Comparison of ENCODE assay signal across 8 cellular contexts in the genomic region with DNA sequence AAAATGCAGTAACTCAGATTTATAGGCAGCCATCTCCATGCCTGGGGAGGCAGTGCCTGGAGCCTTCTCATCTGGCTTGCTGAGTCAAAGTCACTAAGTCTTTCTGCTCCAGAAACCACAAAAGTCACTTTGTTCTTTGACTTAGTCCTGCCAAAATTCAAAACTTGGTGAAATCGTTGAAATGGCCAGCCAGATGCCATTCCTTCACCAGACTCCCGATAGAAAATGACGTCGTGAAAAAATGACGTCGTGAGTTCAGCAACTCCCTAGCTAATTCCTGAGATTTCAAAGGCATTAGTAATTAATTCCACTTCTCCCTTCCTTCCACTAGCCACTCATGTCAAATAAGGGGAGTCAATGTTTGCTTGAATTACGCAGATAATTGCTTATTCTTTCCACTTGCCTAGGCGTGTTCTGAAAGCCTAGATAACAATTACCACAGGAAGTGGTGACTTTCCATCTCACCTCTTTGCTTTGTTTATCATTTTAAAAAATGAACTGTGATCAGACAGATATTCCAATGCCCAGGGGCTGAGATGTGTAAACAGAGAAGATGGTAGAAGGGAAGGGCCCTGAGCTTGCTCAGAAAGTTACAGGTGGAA. TPM values are rescaled to one million over a fixed set of nuclear protein-coding genes. Genes with fewer than 3 reads are reported as not detected.
DNase-seq lines count a peak whose midpoint lies in the region; ATAC-seq and TF ChIP-seq lines count a peak whose summit lies in the region.

No MANE protein-coding gene starts in this region.

- peaks cover 48% of the 10 kb centered on the region for H3K4me1 Mint-ChIP-seq in activated CD4-positive, alpha-beta memory T cell treated with anti-CD3 and anti-CD28 coated beads for 36 hours (ENCODE audit: low read depth)

- DNase-seq in AG09309 (ENCODE audit: low read depth) (peak; percentile 48), glomerular visceral epithelial cell (ENCODE audit: extremely low spot score) (peak; percentile 57), left colon (no peak), NCI-H1048 (lab: John Stamatoyannopoulos, UW) (no peak)
- DNase-seq in activated CD4-positive, alpha-beta memory T cell treated with anti-CD3 and anti-CD28 coated beads for 36 hours = peak; percentile 42

- peak overlapping the region; percentile 0 for H3K4me3 Mint-ChIP-seq in activated CD4-positive, alpha-beta memory T cell treated with anti-CD3 and anti-CD28 coated beads for 36 hours

- H3K4me3 ChIP-seq in AG09309 (ENCODE audit: control insufficient read depth, low read depth, low read length) = no peak overlapping the region

- H3K9me3 ChIP-seq in KOPT-K1 (ENCODE audit: insufficient read depth, low read length, poor library complexity, severe bottlenecking) = no peaks in the 10 kb centered on the region

- no peaks in the 10 kb centered on the region for H3K27me3 Mint-ChIP-seq in activated CD4-positive, alpha-beta memory T cell treated with anti-CD3 and anti-CD28 coated beads for 36 hours

- H3K36me3 Mint-ChIP-seq in activated CD4-positive, alpha-beta memory T cell treated with anti-CD3 and anti-CD28 coated beads for 36 hours = no peaks in the 10 kb centered on the region

- H3K27ac Mint-ChIP-seq in activated CD4-positive, alpha-beta memory T cell treated with anti-CD3 and anti-CD28 coated beads for 36 hours = peak overlapping the region; percentile 70

- no peaks in the 10 kb centered on the region for H3K9me3 Mint-ChIP-seq in activated CD4-positive, alpha-beta memory T cell treated with anti-CD3 and anti-CD28 coated beads for 36 hours

- ATAC-seq in GM18502 (IDR thresholded peaks at IDR 0.05; ENCODE audit: poor library complexity, unreplicated experiment) = no peak
- ATAC-seq in left colon = no peak
- no peak for ATAC-seq in GM19023 (IDR thresholded peaks at IDR 0.05; ENCODE audit: unreplicated experiment)

- H3K27ac ChIP-seq in KOPT-K1 (ENCODE audit: low read depth, low read length, poor library complexity, severe bottlenecking) = peak overlapping the region; percentile 49

- intact Hi-C loops in activated CD4-positive, alpha-beta memory T cell treated with anti-CD3 and anti-CD28 coated beads for 36 hours (cut with micrococcal nuclease) = loop anchor here (1.0 to 5.0 kb wide), 7 partner anchors 42 to 273 kb away; a partner anchor contains a TSS
- intact Hi-C loops in left colon (cut with DNase I, micrococcal nuclease) = no loop called here

- CTCF ChIA-PET in activated CD4-positive, alpha-beta memory T cell treated with anti-CD3 and anti-CD28 coated beads for 36 hours (lab: Charles Lee) = interaction anchor here (0.7 to 2.7 kb wide), 9 partner anchors 11 to 210 kb away, joined by 3 to 14 read pairs (median 4); no protein-coding TSS in a partner anchor

- TF ChIP-seq CTCF in AG09309 (IDR thresholded peaks at IDR 0.05; ENCODE audit: control insufficient read depth, insufficient read depth, low read depth, low read length, missing control alignments) = no peak

- H3K36me3 ChIP-seq in KOPT-K1 (ENCODE audit: insufficient read depth, low read length) = no peaks in the 10 kb centered on the region

- POLR2A ChIA-PET in activated CD4-positive, alpha-beta memory T cell treated with anti-CD3 and anti-CD28 coated beads for 36 hours (lab: Charles Lee) = interaction anchor here (0.8 to 1.7 kb wide), 4 partner anchors 10 to 151 kb away, joined by 3 to 6 read pairs (median 4); a partner anchor contains a TSS

RNA-seq across cellular contexts. Expression of a gene that starts 48.5 kb away (rescaled TPM):
- total RNA-seq in activated CD4-positive, alpha-beta memory T cell treated with anti-CD3 and anti-CD28 coated beads for 36 hours = 10 to 100 TPM; 41.2 to 45.1 TPM
- total RNA-seq in left colon = 10 to 100 TPM; 11.0 to 13.2 TPM

Comparison
In these comparisons a context has a peak if more than half of its experiments do, and no peak if none do; other contexts are left out.
1. DNase-seq: peak in AG09309 (single experiment), activated CD4-positive, alpha-beta memory T cell treated with anti-CD3 and anti-CD28 coated beads for 36 hours (single experiment) and glomerular visceral epithelial cell (single experiment); none in left colon (0 of 2) and NCI-H1048 (single experiment).